Comparison of ENCODE assay signal across 24 cellular contexts in the genomic region with DNA sequence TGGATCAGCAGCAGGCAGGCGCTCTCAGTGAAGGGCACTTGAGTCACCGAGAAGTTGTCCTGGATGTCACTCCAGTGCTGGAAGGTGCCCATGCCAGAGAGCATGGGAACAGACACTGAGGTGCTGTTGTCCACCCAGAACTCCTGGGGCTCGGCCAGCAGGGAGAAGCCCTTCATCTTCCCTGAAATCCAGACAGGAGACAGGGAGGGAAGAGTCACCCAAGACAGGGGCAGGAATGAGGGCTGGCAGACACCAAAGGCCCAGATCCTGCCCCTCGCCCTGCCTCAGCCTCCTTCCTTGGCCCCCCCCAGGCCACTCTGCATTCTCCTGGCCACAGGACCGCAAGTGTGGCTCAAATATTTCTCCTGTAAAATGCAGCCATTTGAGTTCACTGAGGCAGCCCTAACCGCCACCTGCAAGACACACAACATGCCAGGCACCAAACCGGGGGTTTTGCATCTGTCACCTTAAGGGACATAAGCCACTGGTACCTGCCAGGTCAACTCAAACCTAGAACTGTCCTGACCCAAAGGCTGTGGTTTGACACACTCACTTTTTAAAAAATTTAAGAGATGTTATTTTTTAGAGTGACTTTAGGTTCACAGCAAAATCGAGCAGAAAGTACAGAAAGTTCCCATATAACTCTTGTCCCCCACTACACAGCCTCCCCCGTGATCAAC. TPM values are rescaled to one million over a fixed set of nuclear protein-coding genes. Genes with fewer than 3 reads are reported as not detected.
"Had no signal": no experiment of that assay in that cellular context is flagged by ENCODE, and none has a peak within 500 bp of the region (broad histone marks: within the 10 kb centered on the region; RNA-seq: fewer than 3 reads in every experiment).

No MANE protein-coding gene starts in this region.

- H3K27ac ChIP-seq: KMS-11, PC-9, Peyer's patch, SJCRH30 had no signal

- H3K9ac ChIP-seq: KMS-11 had no signal

- H3K9me3 ChIP-seq: Peyer's patch, SJCRH30 had no signal

- H3K4me2 ChIP-seq: KMS-11, PC-9 had no signal

- DNase-seq: Kasumi-1, MM.1S, NCI-H1092 treated with DMSO at 0.1 percent for 48 hours, NCI-H1436, NCI-H187, NCI-H2029 treated with DMSO at 0.1 percent for 48 hours, NCI-H2227 treated with DMSO at 0.1 percent for 48 hours, NCI-H524 treated with DMSO at 0.1 percent for 48 hours, NCI-H69, NCI-H774, OCI-M1, PC-9, SHP77 treated with DMSO at 0.1 percent for 48 hours, SJCRH30 had no signal

- ATAC-seq: K562, Right ventricle myocardium inferior, SK-N-SH treated with all-trans-retinoic acid at 6 μM for 48 hours had no signal

- H3K36me3 ChIP-seq: Peyer's patch, SJCRH30 had no signal

- FAIRE-seq: K562 had no signal

- H3K4me1 ChIP-seq: SJCRH30 had no signal

- H3K4me3 ChIP-seq: K562, PC-9, Peyer's patch, SJCRH30 had no signal

- H3K4me3 Mint-ChIP-seq: IgD-negative memory B cell had no signal

- H3K27me3 ChIP-seq: Peyer's patch, SJCRH30 had no signal

- H2AFZ ChIP-seq: PC-9 had no signal

- H3K27ac Mint-ChIP-seq: IgD-negative memory B cell had no signal

RNA-seq across cellular contexts. Expression of gene AGT, which starts 7.8 kb away (rescaled TPM):
- total RNA-seq: M059J, NCI-H460, PC-9, RPMI7951 had no signal
- polyA plus RNA-seq: IgD-negative memory B cell, K562 had no signal

RNA-seq across cellular contexts. Expression of gene CAPN9, which starts 41.0 kb away (rescaled TPM):
- total RNA-seq: HT1080, K562, M059J, PC-9, SJCRH30 had no signal
- polyA plus RNA-seq: IgD-negative memory B cell, K562 had no signal
